Comparison of ENCODE assay signal across 15 cellular contexts in genomic region chr16:68328860-68329370, GRCh38. TPM values are rescaled to one million over a fixed set of nuclear protein-coding genes. Genes with fewer than 3 reads are reported as not detected.
DNase-seq lines count a peak whose midpoint lies in the region; ATAC-seq and TF ChIP-seq lines count a peak whose summit lies in the region.
"Had no signal": no experiment of that assay in that cellular context is flagged by ENCODE, and none has a peak within 500 bp of the region (broad histone marks: within the 10 kb centered on the region; RNA-seq: fewer than 3 reads in every experiment).

No MANE protein-coding gene starts in this region.

- H3K4me1 Mint-ChIP-seq in HFFc6 (ENCODE audit: low read depth) = peaks cover 47% of the 10 kb centered on the region

- no peak overlapping the region for H4K12ac ChIP-seq in trophoblast cell (ENCODE audit: low read depth, low read length)

- no peaks in the 10 kb centered on the region for H3K27me3 ChIP-seq in trophoblast cell (ENCODE audit: insufficient read depth, low read length)
- H3K27me3 ChIP-seq: upper lobe of right lung had no signal

- H3K4me1 ChIP-seq in trophoblast cell (ENCODE audit: control insufficient read depth in 1 of 2, insufficient read depth in 2 of 2, low read length in 2 of 2) = peaks cover 24 to 30% of the 10 kb centered on the region in 2 experiments

- peaks cover 16 to 17% of the 10 kb centered on the region in 2 experiments for H3K36me3 ChIP-seq in trophoblast cell (ENCODE audit: control insufficient read depth in 1 of 2, insufficient read depth in 2 of 2, low read length in 2 of 2)

- no peak overlapping the region for H3K4me3 ChIP-seq in trophoblast cell (ENCODE audit: low read depth, low read length)
- H3K4me3 ChIP-seq: upper lobe of right lung had no signal

- no peak overlapping the region for H4K8ac ChIP-seq in trophoblast cell (ENCODE audit: low read depth, low read length)

- no peaks in the 10 kb centered on the region for H3K9me3 ChIP-seq in trophoblast cell (ENCODE audit: insufficient read depth, low read depth, low read length)
- H3K9me3 ChIP-seq: upper lobe of right lung had no signal

- H2AFZ ChIP-seq in trophoblast cell (ENCODE audit: insufficient read depth, low read length, poor library complexity) = no peak overlapping the region

- no CpG with 5 or more reads among the region's 3 CpGs for WGBS in trophoblast cell (ENCODE audit: extremely low coverage, insufficient coverage, insufficient read length)

- H3K23ac ChIP-seq in trophoblast cell (ENCODE audit: low read length) = no peak overlapping the region

- H4K91ac ChIP-seq in trophoblast cell (ENCODE audit: low read depth, low read length) = peak overlapping the region; percentile 66

- no peak for DNase-seq in HFFc6
- no peak for DNase-seq in caudate nucleus (lab: John Stamatoyannopoulos, UW)
- peak; percentile 64 to 76 for DNase-seq in trophoblast cell
- no peak for DNase-seq in amygdala (lab: John Stamatoyannopoulos, UW)
- no peak for DNase-seq in stimulated activated CD4-positive, alpha-beta T cell treated with anti-CD3 and anti-CD28 coated beads, Interleukin-4, amount 100 ng/mL, for 24 hours
- DNase-seq in NCI-H1694 treated with DMSO at 0.1 percent for 48 hours (lab: John Stamatoyannopoulos, UW) = no peak

- no peak overlapping the region for H3K18ac ChIP-seq in trophoblast cell (ENCODE audit: low read length)

- no peaks in the 10 kb centered on the region for H3K9me3 Mint-ChIP-seq in HFFc6
- H3K9me3 Mint-ChIP-seq: activated naive CD4-positive, alpha-beta T cell treated with anti-CD3 and anti-CD28 coated beads, Interleukin-2, amount 50 U/mL, for 24 hours; activated T-cell treated with anti-CD3 and anti-CD28 coated beads, Interleukin-2, amount 50 U/mL, for 72 hours; H9; stimulated activated naive CD8-positive, alpha-beta T cell treated with anti-CD3 and anti-CD28 coated beads, Interleukin-15, amount 100 ng/mL, for 72 hours; T-cell had no signal

- peaks cover 10% of the 10 kb centered on the region for H3K79me1 ChIP-seq in trophoblast cell (ENCODE audit: low read length)

- H2BK12ac ChIP-seq in trophoblast cell (ENCODE audit: low read length) = no peak overlapping the region

- TF ChIP-seq CTCF in C4-2B (conservative IDR thresholded peaks at IDR 0.05) (peak; percentile 69), HFFc6 (IDR thresholded peaks at IDR 0.05) (peak; percentile 54; the same call in 1 of the 2 replicates)

- no peak overlapping the region for H2BK5ac ChIP-seq in trophoblast cell (ENCODE audit: low read depth, low read length, poor library complexity)

- H3K27ac ChIP-seq in C4-2B (no peak overlapping the region), caudate nucleus (ENCODE audit: low read depth, low read length) (peak overlapping the region; percentile 56), trophoblast cell (ENCODE audit: low read depth, low read length) (no peak overlapping the region)
- H3K27ac ChIP-seq: upper lobe of right lung had no signal

- no peak for ATAC-seq in HG03565 (IDR thresholded peaks at IDR 0.05; ENCODE audit: unreplicated experiment)

- no peak overlapping the region for H3K4ac ChIP-seq in trophoblast cell (ENCODE audit: low read depth, low read length)

- H3K27me3 Mint-ChIP-seq in HFFc6 (ENCODE audit: insufficient read depth) = no peaks in the 10 kb centered on the region
- H3K27me3 Mint-ChIP-seq: activated naive CD4-positive, alpha-beta T cell treated with anti-CD3 and anti-CD28 coated beads, Interleukin-2, amount 50 U/mL, for 24 hours; CD4-positive, CD25-positive, alpha-beta regulatory T cell; stimulated activated naive CD8-positive, alpha-beta T cell treated with anti-CD3 and anti-CD28 coated beads, Interleukin-15, amount 100 ng/mL, for 72 hours; T-cell had no signal

- H3K4me2 ChIP-seq in trophoblast cell (ENCODE audit: low read length) = no peak overlapping the region

- H3K36me3 Mint-ChIP-seq in HFFc6 (ENCODE audit: low read depth) = 0 out of 2 replicates have a peak, but pooled peaks cover 9% of the 10 kb centered on the region

- H3K4me3 Mint-ChIP-seq in HFFc6 = no peak overlapping the region
- H3K4me3 Mint-ChIP-seq: activated naive CD4-positive, alpha-beta T cell treated with anti-CD3 and anti-CD28 coated beads, Interleukin-2, amount 50 U/mL, for 24 hours; activated T-cell treated with anti-CD3 and anti-CD28 coated beads, Interleukin-2, amount 50 U/mL, for 72 hours; CD4-positive, CD25-positive, alpha-beta regulatory T cell; H9; stimulated activated naive CD8-positive, alpha-beta T cell treated with anti-CD3 and anti-CD28 coated beads, Interleukin-15, amount 100 ng/mL, for 72 hours; T-cell had no signal

- H3K79me2 ChIP-seq in trophoblast cell (ENCODE audit: control insufficient read depth, insufficient read depth, low read length, poor library complexity) = no peaks in the 10 kb centered on the region

- no peak overlapping the region for H3K9ac ChIP-seq in trophoblast cell (ENCODE audit: low read length)

- H2AK5ac ChIP-seq in trophoblast cell (ENCODE audit: low read length) = no peak overlapping the region

- H3K27ac Mint-ChIP-seq in HFFc6 = peak overlapping the region; percentile 25
- H3K27ac Mint-ChIP-seq: activated naive CD4-positive, alpha-beta T cell treated with anti-CD3 and anti-CD28 coated beads, Interleukin-2, amount 50 U/mL, for 24 hours; activated T-cell treated with anti-CD3 and anti-CD28 coated beads, Interleukin-2, amount 50 U/mL, for 72 hours; stimulated activated naive CD8-positive, alpha-beta T cell treated with anti-CD3 and anti-CD28 coated beads, Interleukin-15, amount 100 ng/mL, for 72 hours; T-cell had no signal

- H2BK120ac ChIP-seq in trophoblast cell (ENCODE audit: insufficient read depth, low read length, poor library complexity) = no peak overlapping the region

- H3K14ac ChIP-seq in trophoblast cell (ENCODE audit: low read length) = no peak overlapping the region

RNA-seq across cellular contexts. Expression of gene PRMT7, which starts 18.1 kb away (rescaled TPM):
- total RNA-seq in HFFc6 (2021; fragmentation: NEBNext Ultra II Directional; extraction: Animal tissue kit (Norgen Biotek cat#: 25700)) = 10 to 100 TPM; 32.1 to 37.7 (median 36.4) TPM
- polyA plus RNA-seq in trophoblast cell (2013) = 32.7 and 33.3 TPM in 2 replicates

RNA-seq across cellular contexts. Expression of gene SLC7A6OS, which starts 18.2 kb away (rescaled TPM):
- total RNA-seq in HFFc6 (2021; fragmentation: NEBNext Ultra II Directional; extraction: Animal tissue kit (Norgen Biotek cat#: 25700)) = 10 to 100 TPM; 10.5 to 16.2 (median 13.7) TPM
- 8.8 and 9.9 TPM in 2 replicates for polyA plus RNA-seq in trophoblast cell (2013)

Comparison
In these comparisons a context has a peak if more than half of its experiments do, and no peak if none do; other contexts are left out.
1. DNase-seq: peak in trophoblast cell (2 of 2); none in HFFc6 (single experiment), caudate nucleus (0 of 61), amygdala (0 of 56), stimulated activated CD4-positive, alpha-beta T cell treated with anti-CD3 and anti-CD28 coated beads, Interleukin-4, amount 100 ng/mL, for 24 hours (single experiment) and NCI-H1694 treated with DMSO at 0.1 percent for 48 hours (single experiment).